Comparison of ENCODE assay signal across 8 cellular contexts in genomic region chr7:29106128-29106988, GRCh38. TPM values are rescaled to one million over a fixed set of nuclear protein-coding genes. Genes with fewer than 3 reads are reported as not detected.
DNase-seq lines count a peak whose midpoint lies in the region; ATAC-seq and TF ChIP-seq lines count a peak whose summit lies in the region.

No MANE protein-coding gene starts in this region.

- H3K4me1 ChIP-seq in Peyer's patch (no peaks in the 10 kb centered on the region), liver (ENCODE audit: control insufficient read depth in 4 of 4, insufficient read depth in 4 of 4, low read length in 3 of 4) (no peaks in the 10 kb centered on the region), transverse colon (peaks cover 0 to 8% (median 4%) of the 10 kb centered on the region in 4 donors)

- WGBS in liver: 51% methylated on average over 6 of the region's 6 CpGs
- 50% methylated on average over 2 to 6 of the region's 6 CpGs for WGBS in transverse colon (ENCODE audit: low coverage in 1 of 2), 2 donors

- H3K9me3 ChIP-seq in Peyer's patch: no peaks in the 10 kb centered on the region
- H3K9me3 ChIP-seq in liver (ENCODE audit: control insufficient read depth in 4 of 4, low read length in 3 of 4): no peaks in the 10 kb centered on the region
- H3K9me3 ChIP-seq in transverse colon: no peaks in the 10 kb centered on the region

- in situ Hi-C loops in transverse colon (cut with MboI; ENCODE audit: low pct_ligation_motif_present in 1 of 4, low pct_unique_long_range_greater_than_20kb in 1 of 4, low sequenced_read_pairs in 3 of 4): loop anchor here (5.0 to 10.0 kb wide), 4 partner anchors 182 to 301 kb away; no protein-coding TSS in a partner anchor

- TF ChIP-seq CTCF in Peyer's patch (IDR thresholded peaks at IDR 0.05) (peak in 5 of 6 experiments; percentile 24 to 84 (median 80)), coronary artery (IDR thresholded peaks at IDR 0.05) (peak; percentile 73), liver (IDR thresholded peaks at IDR 0.05; ENCODE audit: low read depth, low read length, missing input control) (peak; percentile 86), transverse colon (IDR thresholded peaks at IDR 0.05) (peak; percentile 74 to 85 (median 78))

- TF ChIP-seq EP300 in transverse colon (IDR thresholded peaks at IDR 0.05; ENCODE audit: low read depth): no peak

- H3K36me3 ChIP-seq in Peyer's patch (no peaks in the 10 kb centered on the region), liver (ENCODE audit: control insufficient read depth in 4 of 4, insufficient read depth in 3 of 4, low read depth in 1 of 4, low read length in 3 of 4) (no peaks in the 10 kb centered on the region), transverse colon (no peaks in the 10 kb centered on the region)

- TF ChIP-seq POLR2A in Peyer's patch (IDR thresholded peaks at IDR 0.05): no peak
- no peak for TF ChIP-seq POLR2A in transverse colon (IDR thresholded peaks at IDR 0.05)

- H3K4me3 ChIP-seq in Peyer's patch (no peak overlapping the region), coronary artery (no peak overlapping the region), liver (ENCODE audit: low read depth in 1 of 3, low read length in 3 of 3) (no peak overlapping the region), transverse colon (no peak overlapping the region)

- DNase-seq in CD1c-positive myeloid dendritic cell (ENCODE audit: extremely low spot score): peak; percentile 74
- peak; percentile 68 for DNase-seq in LHCN-M2 (ENCODE audit: low read depth)
- no peak for DNase-seq in Peyer's patch
- no peak for DNase-seq in coronary artery (ENCODE audit: low spot score)
- DNase-seq in transverse colon: no peak
- DNase-seq in germinal center (ENCODE audit: low spot score): no peak

- TF ChIP-seq RAD21 in liver (IDR thresholded peaks at IDR 0.05): peak; percentile 93

- no peak overlapping the region for H3K9ac ChIP-seq in liver (ENCODE audit: low read depth in 1 of 2, low read length in 2 of 2)

- ATAC-seq in GM18861 (IDR thresholded peaks at IDR 0.05; ENCODE audit: unreplicated experiment): peak; percentile 61

- H3K27ac ChIP-seq in Peyer's patch (no peak overlapping the region), coronary artery (no peak overlapping the region), liver (ENCODE audit: low read depth in 1 of 2, low read length in 2 of 2) (no peak overlapping the region), transverse colon (no peak overlapping the region)

- intact Hi-C loops in transverse colon (cut with DNase I; ENCODE audit: low total_unique reads): loop anchor here (5.0 kb wide), 1 partner anchor 184 kb away; no protein-coding TSS in a partner anchor

- no peaks in the 10 kb centered on the region for H3K27me3 ChIP-seq in Peyer's patch
- H3K27me3 ChIP-seq in liver (ENCODE audit: control insufficient read depth in 4 of 4, insufficient read depth in 4 of 4, low read length in 3 of 4): no peaks in the 10 kb centered on the region
- no peaks in the 10 kb centered on the region for H3K27me3 ChIP-seq in transverse colon

TF ChIP-seq in liver, 16 proteins besides CTCF, POLR2A, EP300 and RAD21:
- no peak for TF ChIP-seq SP1 (IDR thresholded peaks at IDR 0.05)
- TF ChIP-seq YY1 (IDR thresholded peaks at IDR 0.05): no peak
- TF ChIP-seq JUND (IDR thresholded peaks at IDR 0.05): no peak
- TF ChIP-seq RXRA (IDR thresholded peaks at IDR 0.05): no peak
- no peak for TF ChIP-seq HNF4A (conservative IDR thresholded peaks at IDR 0.05)
- TF ChIP-seq HNF4G (IDR thresholded peaks at IDR 0.05): no peak
- TF ChIP-seq ZBTB33 (IDR thresholded peaks at IDR 0.05): no peak
- no peak for TF ChIP-seq TAF1 (conservative IDR thresholded peaks at IDR 0.05)
- no peak for TF ChIP-seq ATF3 (IDR thresholded peaks at IDR 0.05)
- TF ChIP-seq FOXA2 (IDR thresholded peaks at IDR 0.05): no peak
- no peak for TF ChIP-seq MAX (IDR thresholded peaks at IDR 0.05)
- no peak for TF ChIP-seq NR2F2 (IDR thresholded peaks at IDR 0.05)
- TF ChIP-seq, protein P1, sequence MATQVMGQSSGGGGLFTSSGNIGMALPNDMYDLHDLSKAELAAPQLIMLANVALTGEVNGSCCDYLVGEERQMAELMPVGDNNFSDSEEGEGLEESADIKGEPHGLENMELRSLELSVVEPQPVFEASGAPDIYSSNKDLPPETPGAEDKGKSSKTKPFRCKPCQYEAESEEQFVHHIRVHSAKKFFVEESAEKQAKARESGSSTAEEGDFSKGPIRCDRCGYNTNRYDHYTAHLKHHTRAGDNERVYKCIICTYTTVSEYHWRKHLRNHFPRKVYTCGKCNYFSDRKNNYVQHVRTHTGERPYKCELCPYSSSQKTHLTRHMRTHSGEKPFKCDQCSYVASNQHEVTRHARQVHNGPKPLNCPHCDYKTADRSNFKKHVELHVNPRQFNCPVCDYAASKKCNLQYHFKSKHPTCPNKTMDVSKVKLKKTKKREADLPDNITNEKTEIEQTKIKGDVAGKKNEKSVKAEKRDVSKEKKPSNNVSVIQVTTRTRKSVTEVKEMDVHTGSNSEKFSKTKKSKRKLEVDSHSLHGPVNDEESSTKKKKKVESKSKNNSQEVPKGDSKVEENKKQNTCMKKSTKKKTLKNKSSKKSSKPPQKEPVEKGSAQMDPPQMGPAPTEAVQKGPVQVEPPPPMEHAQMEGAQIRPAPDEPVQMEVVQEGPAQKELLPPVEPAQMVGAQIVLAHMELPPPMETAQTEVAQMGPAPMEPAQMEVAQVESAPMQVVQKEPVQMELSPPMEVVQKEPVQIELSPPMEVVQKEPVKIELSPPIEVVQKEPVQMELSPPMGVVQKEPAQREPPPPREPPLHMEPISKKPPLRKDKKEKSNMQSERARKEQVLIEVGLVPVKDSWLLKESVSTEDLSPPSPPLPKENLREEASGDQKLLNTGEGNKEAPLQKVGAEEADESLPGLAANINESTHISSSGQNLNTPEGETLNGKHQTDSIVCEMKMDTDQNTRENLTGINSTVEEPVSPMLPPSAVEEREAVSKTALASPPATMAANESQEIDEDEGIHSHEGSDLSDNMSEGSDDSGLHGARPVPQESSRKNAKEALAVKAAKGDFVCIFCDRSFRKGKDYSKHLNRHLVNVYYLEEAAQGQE (IDR thresholded peaks at IDR 0.05): no peak
- no peak for TF ChIP-seq GABPA (IDR thresholded peaks at IDR 0.05 in 1 of 2, conservative IDR thresholded peaks at IDR 0.05 in 1 of 2)
- no peak for TF ChIP-seq EGR1 (IDR thresholded peaks at IDR 0.05; ENCODE audit: low read depth in 2 of 2)
- no peak for TF ChIP-seq FOXA1 (IDR thresholded peaks at IDR 0.05)

RNA-seq across cellular contexts. Expression of gene CPVL, which starts 40.0 kb away (rescaled TPM):
- total RNA-seq in LHCN-M2 (2014; rRNA removed): 0.06 and 0.19 TPM in 2 replicates
- polyA plus RNA-seq in LHCN-M2 (2012): 0.40 TPM
- 10 to 100 TPM in 1 of 4 donors, 1 to 10 TPM in 3; 2.5 to 16.5 (median 8.0) TPM for total RNA-seq in Peyer's patch
- 10 to 100 TPM; 12.0 to 39.0 TPM for total RNA-seq in liver
- polyA plus RNA-seq in liver: 10 to 100 TPM in 1 of 2 donors, 1 to 10 TPM in 1; 6.0 to 13.7 TPM
- total RNA-seq in transverse colon: 1 to 10 TPM in 3 of 4 donors, under 1 TPM in 1; 0.75 to 9.7 (median 4.8) TPM

Comparison
In these comparisons a context has a peak if more than half of its experiments do, and no peak if none do; other contexts are left out.
1. DNase-seq: peak in CD1c-positive myeloid dendritic cell (single experiment) and LHCN-M2 (single experiment); none in Peyer's patch (0 of 3), coronary artery (single experiment), transverse colon (single experiment) and germinal center (single experiment).
2. Peak in every context shown above with its lines, with median percentiles within 50 percentile points of each other: CTCF ChIP-seq.